Comparison of ENCODE assay signal across 20 cellular contexts in the genomic region with DNA sequence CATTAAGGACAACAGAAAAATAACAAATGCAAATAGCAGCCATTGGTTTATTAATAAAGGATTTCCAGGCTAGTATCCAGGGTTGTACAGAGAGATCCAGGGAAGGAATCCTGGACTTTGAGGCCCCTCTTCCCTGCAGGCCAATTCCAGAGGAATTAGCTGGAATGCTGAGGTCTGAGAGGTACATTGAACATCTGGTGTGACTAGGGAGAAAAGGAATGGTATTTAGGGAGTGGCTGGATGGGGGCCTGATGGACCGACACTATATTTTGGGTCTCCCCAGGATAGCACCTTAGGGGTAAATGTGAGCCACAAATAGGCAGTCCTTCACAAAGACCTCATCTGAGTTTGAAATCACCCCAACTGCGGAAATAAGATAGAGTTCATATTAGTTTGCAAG.
DNase-seq lines count a peak whose midpoint lies in the region; ATAC-seq and TF ChIP-seq lines count a peak whose summit lies in the region.
"Had no signal": no experiment of that assay in that cellular context is flagged by ENCODE, and none has a peak within 500 bp of the region (broad histone marks: within the 10 kb centered on the region; RNA-seq: fewer than 3 reads in every experiment).

No MANE protein-coding gene starts in this region.

- H3K79me1 ChIP-seq in trophoblast cell (ENCODE audit: low read length) = no peaks in the 10 kb centered on the region

- no peaks in the 10 kb centered on the region for H3K9me3 ChIP-seq in trophoblast cell (ENCODE audit: insufficient read depth, low read depth, low read length)
- H3K9me3 ChIP-seq: A549, HAP-1 had no signal

- H2AFZ ChIP-seq in trophoblast cell (ENCODE audit: insufficient read depth, low read length, poor library complexity) = no peak overlapping the region

- H3K27ac ChIP-seq in RWPE1 (no peak overlapping the region), trophoblast cell (ENCODE audit: low read depth, low read length) (no peak overlapping the region)
- H3K27ac ChIP-seq: A549 had no signal

- H3K4me2 ChIP-seq in trophoblast cell (ENCODE audit: low read length) = no peak overlapping the region
- H3K4me2 ChIP-seq: A549 had no signal

- H3K9me3 Mint-ChIP-seq in stimulated activated effector memory CD8-positive, alpha-beta T cell treated with anti-CD3 and anti-CD28 coated beads, Interleukin-12 subunit alpha, Interleukin-12 subunit beta, amount 100 ng/mL, for 72 hours = peaks cover 4% of the 10 kb centered on the region

- H2AK5ac ChIP-seq in trophoblast cell (ENCODE audit: low read length) = no peak overlapping the region

- H2BK120ac ChIP-seq in trophoblast cell (ENCODE audit: insufficient read depth, low read length, poor library complexity) = no peak overlapping the region

- H3K36me3 ChIP-seq in trophoblast cell (ENCODE audit: control insufficient read depth in 1 of 2, insufficient read depth in 2 of 2, low read length in 2 of 2) = no peaks in the 10 kb centered on the region
- H3K36me3 ChIP-seq: HAP-1 had no signal

- H3K4me3 Mint-ChIP-seq in stimulated activated effector memory CD8-positive, alpha-beta T cell treated with anti-CD3 and anti-CD28 coated beads, Interleukin-12 subunit alpha, Interleukin-12 subunit beta, amount 100 ng/mL, for 72 hours = no peak overlapping the region
- H3K4me3 Mint-ChIP-seq: CD4-positive, alpha-beta memory T cell; HFFc6 had no signal

- H3K4me3 ChIP-seq in trophoblast cell (ENCODE audit: low read depth, low read length) = no peak overlapping the region
- H3K4me3 ChIP-seq: A549, HAP-1 had no signal

- H4K8ac ChIP-seq in trophoblast cell (ENCODE audit: low read depth, low read length) = no peak overlapping the region

- ATAC-seq in GM18519 (IDR thresholded peaks at IDR 0.05; ENCODE audit: low FRiP score, unreplicated experiment) = no peak
- no peak for ATAC-seq in HG03095 (IDR thresholded peaks at IDR 0.05; ENCODE audit: unreplicated experiment)
- ATAC-seq in stimulated activated effector memory CD8-positive, alpha-beta T cell treated with anti-CD3 and anti-CD28 coated beads, Interleukin-12 subunit alpha, Interleukin-12 subunit beta, amount 100 ng/mL, for 72 hours = no peak
- ATAC-seq: A549 had no signal

- no peak overlapping the region for H4K91ac ChIP-seq in trophoblast cell (ENCODE audit: low read depth, low read length)

- H3K4me1 ChIP-seq in trophoblast cell (ENCODE audit: control insufficient read depth in 1 of 2, insufficient read depth in 2 of 2, low read length in 2 of 2) = peaks cover 0 to 3% of the 10 kb centered on the region in 2 experiments
- H3K4me1 ChIP-seq: A549, HAP-1 had no signal

- DNase-seq in HS-5 (ENCODE audit: low read depth) (peak; percentile 72), RWPE1 (ENCODE audit: low spot score) (peak; percentile 55), islet precursor cell (peak; percentile 72), trophoblast cell (peak; percentile 57 to 63)
- DNase-seq in stimulated activated effector memory CD8-positive, alpha-beta T cell treated with anti-CD3 and anti-CD28 coated beads, Interleukin-12 subunit alpha, Interleukin-12 subunit beta, amount 100 ng/mL, for 72 hours (ENCODE audit: low spot score in 2 of 2) = no peak
- DNase-seq: 8988T; ACHN; C1 segment of cervical spinal cord; Calu3; CD4-positive, alpha-beta memory T cell; COR-L47; DMS53; DMS79 treated with DMSO at 0.1 percent for 48 hours; GF-D8; GOT3; HFFc6 had no signal

- no peak overlapping the region for H3K9ac ChIP-seq in trophoblast cell (ENCODE audit: low read length)

- CTCF ChIA-PET in RWPE1 (lab: Yijun Ruan, JAX) = interaction anchor here (0.6 kb wide), 1 partner anchor 1287 kb away, joined by 4 read pairs; no protein-coding TSS in a partner anchor

- H3K14ac ChIP-seq in trophoblast cell (ENCODE audit: low read length) = no peak overlapping the region

- no peaks in the 10 kb centered on the region for H3K27me3 ChIP-seq in trophoblast cell (ENCODE audit: insufficient read depth, low read length)

- no peaks in the 10 kb centered on the region for H3K79me2 ChIP-seq in trophoblast cell (ENCODE audit: control insufficient read depth, insufficient read depth, low read length, poor library complexity)

- no peak overlapping the region for H3K23ac ChIP-seq in trophoblast cell (ENCODE audit: low read length)

- POLR2A ChIA-PET in RWPE1 (lab: Yijun Ruan, JAX; ENCODE audit: low non-redundant PET) = no interaction called here

- H2BK5ac ChIP-seq in trophoblast cell (ENCODE audit: low read depth, low read length, poor library complexity) = no peak overlapping the region

- no peaks in the 10 kb centered on the region for H3K4me1 Mint-ChIP-seq in stimulated activated effector memory CD8-positive, alpha-beta T cell treated with anti-CD3 and anti-CD28 coated beads, Interleukin-12 subunit alpha, Interleukin-12 subunit beta, amount 100 ng/mL, for 72 hours

- H3K27ac Mint-ChIP-seq in stimulated activated effector memory CD8-positive, alpha-beta T cell treated with anti-CD3 and anti-CD28 coated beads, Interleukin-12 subunit alpha, Interleukin-12 subunit beta, amount 100 ng/mL, for 72 hours = no peak overlapping the region
- H3K27ac Mint-ChIP-seq: CD4-positive, alpha-beta memory T cell; HFFc6 had no signal

- WGBS in trophoblast cell (ENCODE audit: extremely low coverage, insufficient coverage, insufficient read length) = no CpG with 5 or more reads among the region's 2 CpGs

- no peak for TF ChIP-seq CTCF in RWPE1 (conservative IDR thresholded peaks at IDR 0.05; ENCODE audit: low read depth)

- H3K4ac ChIP-seq in trophoblast cell (ENCODE audit: low read depth, low read length) = no peak overlapping the region

- no peaks in the 10 kb centered on the region for H3K36me3 Mint-ChIP-seq in stimulated activated effector memory CD8-positive, alpha-beta T cell treated with anti-CD3 and anti-CD28 coated beads, Interleukin-12 subunit alpha, Interleukin-12 subunit beta, amount 100 ng/mL, for 72 hours
- H3K36me3 Mint-ChIP-seq: CD4-positive, alpha-beta memory T cell had no signal

- no peak overlapping the region for H3K18ac ChIP-seq in trophoblast cell (ENCODE audit: low read length)

- no peak overlapping the region for H4K12ac ChIP-seq in trophoblast cell (ENCODE audit: low read depth, low read length)

- H2BK12ac ChIP-seq in trophoblast cell (ENCODE audit: low read length) = no peak overlapping the region

Comparison
In these comparisons a context has a peak if more than half of its experiments do, and no peak if none do; other contexts are left out.
1. DNase-seq: peak in HS-5 (single experiment), RWPE1 (single experiment), islet precursor cell (single experiment) and trophoblast cell (2 of 2); none in stimulated activated effector memory CD8-positive, alpha-beta T cell treated with anti-CD3 and anti-CD28 coated beads, Interleukin-12 subunit alpha, Interleukin-12 subunit beta, amount 100 ng/mL, for 72 hours (0 of 2).